In genomic region chr5:172417983-172418630, GRCh38 we compare ENCODE assay signal across 8 cellular contexts. TPM values are rescaled to one million over a fixed set of nuclear protein-coding genes. Genes with fewer than 3 reads are reported as not detected.
DNase-seq lines count a peak whose midpoint lies in the region; ATAC-seq and TF ChIP-seq lines count a peak whose summit lies in the region.

No MANE protein-coding gene starts in this region.

- no peaks in the 10 kb centered on the region for H3K4me1 ChIP-seq in HEK293 (ENCODE audit: control insufficient read depth, insufficient read depth, low read length)
- H3K4me1 ChIP-seq in OCI-LY7 (ENCODE audit: insufficient read depth, low read length, poor library complexity, severe bottlenecking): no peaks in the 10 kb centered on the region

- peaks cover 68% of the 10 kb centered on the region for H3K4me1 Mint-ChIP-seq in MCF 10A (ENCODE audit: insufficient read depth, unreplicated experiment)

- H3K79me2 ChIP-seq in OCI-LY7 (ENCODE audit: insufficient read depth, low read depth, low read length): no peaks in the 10 kb centered on the region

- no peak overlapping the region for H2AFZ ChIP-seq in OCI-LY7 (ENCODE audit: low read length)

- TF ChIP-seq CTCF in HEK293 (tag by site-specific recombination; IDR thresholded peaks at IDR 0.05) (no peak), MCF 10A (IDR thresholded peaks at IDR 0.05; ENCODE audit: unreplicated experiment) (no peak), kidney epithelial cell (IDR thresholded peaks at IDR 0.05; ENCODE audit: insufficient read depth, low read length, poor library complexity, severe bottlenecking) (no peak), OCI-LY7 (conservative IDR thresholded peaks at IDR 0.05; ENCODE audit: low read length) (no peak)

- BruUV-seq in MCF 10A (replicated peaks; lab: Mats Ljungman, UMichigan) (no TSS peak), OCI-LY7 (replicated peaks; lab: Mats Ljungman, UMichigan) (no TSS peak)

- H3K4me2 ChIP-seq in OCI-LY7 (ENCODE audit: low read length): no peak overlapping the region

- no peak for ATAC-seq in GM21526 (IDR thresholded peaks at IDR 0.05; ENCODE audit: low FRiP score, unreplicated experiment)

- intact Hi-C loops in MCF 10A (cut with micrococcal nuclease): loop anchor here (1.0 kb wide), 2 partner anchors 25 to 35 kb away; no protein-coding TSS in a partner anchor
- intact Hi-C loops in OCI-LY7 (cut with micrococcal nuclease; ENCODE audit: unreplicated experiment): no loop called here

- no peak overlapping the region for H3K27ac ChIP-seq in HEK293 (ENCODE audit: extremely low read depth, low read depth, low read length)
- no peak overlapping the region for H3K27ac ChIP-seq in OCI-LY7 (ENCODE audit: low read depth, low read length, poor library complexity, severe bottlenecking)

- no peaks in the 10 kb centered on the region for H3K9me3 Mint-ChIP-seq in MCF 10A (ENCODE audit: unreplicated experiment)

- H3K9me3 ChIP-seq in HEK293 (ENCODE audit: control insufficient read depth, insufficient read depth, low read depth, low read length) (no peaks in the 10 kb centered on the region), OCI-LY7 (ENCODE audit: low read length) (no peaks in the 10 kb centered on the region)

- H3K36me3 ChIP-seq in HEK293 (ENCODE audit: control insufficient read depth in 2 of 2, insufficient read depth in 1 of 2, low read length in 2 of 2): peaks cover 0 to 9% of the 10 kb centered on the region in 2 experiments; a peak in 1 of 3 replicates
- H3K36me3 ChIP-seq in kidney epithelial cell (ENCODE audit: control insufficient read depth, insufficient read depth, low read length): no peaks in the 10 kb centered on the region
- no peaks in the 10 kb centered on the region for H3K36me3 ChIP-seq in OCI-LY7 (ENCODE audit: insufficient read depth, low read length)

- no peaks in the 10 kb centered on the region for H4K20me1 ChIP-seq in OCI-LY7 (ENCODE audit: insufficient read depth, low read length)

- DNase-seq in MCF 10A (ENCODE audit: unreplicated experiment) (peak; percentile 100), kidney epithelial cell (ENCODE audit: low read depth) (peak; percentile 19), smooth muscle cell of the brain vasculature (ENCODE audit: low read depth, low spot score) (peak; percentile 89), OCI-LY7 (ENCODE audit: low spot score) (no peak), DMS153 (lab: John Stamatoyannopoulos, UW) (no peak), NCI-H526 treated with DMSO at 0.1 percent for 48 hours (lab: John Stamatoyannopoulos, UW) (no peak)

- H3K4me3 ChIP-seq in HEK293 (ENCODE audit: low read depth, low read length) (no peak overlapping the region), kidney epithelial cell (ENCODE audit: low read depth, low read length) (no peak overlapping the region), OCI-LY7 (ENCODE audit: low read depth, low read length, poor library complexity, severe bottlenecking) (no peak overlapping the region)

- no peaks in the 10 kb centered on the region for H3K27me3 Mint-ChIP-seq in MCF 10A (ENCODE audit: insufficient read depth, unreplicated experiment)

- no peaks in the 10 kb centered on the region for H3K27me3 ChIP-seq in kidney epithelial cell (ENCODE audit: control insufficient read depth, insufficient read depth, low read length)

- H3K4me3 Mint-ChIP-seq in MCF 10A (ENCODE audit: unreplicated experiment): peak overlapping the region; percentile 73

- CTCF ChIA-PET in HEK293 (lab: Yijun Ruan, JAX): interaction anchor here (4.4 kb wide), 1 partner anchor 33 kb away, joined by 16 read pairs; no protein-coding TSS in a partner anchor
- CTCF ChIA-PET in MCF 10A (lab: Yijun Ruan, JAX): interaction anchor here (0.6 to 8.8 kb wide), 7 partner anchors 19 to 1507 kb away, joined by 3 to 83 read pairs (median 3); no protein-coding TSS in a partner anchor
- CTCF ChIA-PET in OCI-LY7 (lab: Charles Lee; ENCODE audit: unreplicated experiment): no interaction called here

- POLR2A ChIA-PET in HEK293 (lab: Yijun Ruan, JAX): no interaction called here
- POLR2A ChIA-PET in MCF 10A (lab: Yijun Ruan, JAX): interaction anchor here (0.7 to 13.6 kb wide), 20 partner anchors 8 to 1996 kb away, joined by 3 to 305 read pairs (median 6); partner anchors contain the start of genes SH3PXD2B and UBTD2
- POLR2A ChIA-PET in OCI-LY7 (lab: Charles Lee): no interaction called here

- no peaks in the 10 kb centered on the region for H3K9me2 ChIP-seq in OCI-LY7 (ENCODE audit: insufficient read depth, low read length)

- peak overlapping the region; percentile 80 for H3K27ac Mint-ChIP-seq in MCF 10A (ENCODE audit: low read depth, unreplicated experiment)

- peaks cover 44% of the 10 kb centered on the region for H3K36me3 Mint-ChIP-seq in MCF 10A (ENCODE audit: insufficient read depth, unreplicated experiment)

TF ChIP-seq in HEK293, 187 proteins besides CTCF, POLR2A, EP300 and RAD21:
- TF ChIP-seq ZNF211 (tag by site-specific recombination; IDR thresholded peaks at IDR 0.05; ENCODE audit: low read depth): no peak
- peak; percentile 51 for TF ChIP-seq ZIC2 (tag by site-specific recombination; IDR thresholded peaks at IDR 0.05)
- TF ChIP-seq ZNF768 (tag by site-specific recombination; IDR thresholded peaks at IDR 0.05): peak; percentile 83
- TF ChIP-seq ZNF513 (tag by site-specific recombination; IDR thresholded peaks at IDR 0.05): no peak
- TF ChIP-seq ZFP69B (tag by site-specific recombination; IDR thresholded peaks at IDR 0.05): peak; percentile 62
- TF ChIP-seq KLF1 (tag by site-specific recombination; IDR thresholded peaks at IDR 0.05): peak; percentile 45
- TF ChIP-seq ZNF660 (tag by site-specific recombination; IDR thresholded peaks at IDR 0.05): 0 out of 2 replicates have a peak, but pooled peaks have one; percentile 43
- TF ChIP-seq ZNF692 (tag by site-specific recombination; IDR thresholded peaks at IDR 0.05): peak; percentile 83
- TF ChIP-seq PRDM10 (tag by site-specific recombination; IDR thresholded peaks at IDR 0.05): peak; percentile 45

RNA-seq across cellular contexts. Expression of gene SH3PXD2B, which starts 36.2 kb away (rescaled TPM):
- total RNA-seq in MCF 10A (2022) (34.1 and 42.3 TPM in 2 replicates), kidney epithelial cell (57.4 and 62.4 TPM in 2 replicates), OCI-LY7 (2022) (0.10 and 0.11 TPM in 2 replicates)
- total RNA-seq in OCI-LY7 (2014; rRNA removed; shearing (Covaris generic)): not detected in 2 replicates

Comparison
In these comparisons a context has a peak if more than half of its experiments do, and no peak if none do; other contexts are left out.
1. DNase-seq: peak in MCF 10A (single experiment), kidney epithelial cell (single experiment) and smooth muscle cell of the brain vasculature (single experiment); none in OCI-LY7 (single experiment), DMS153 (single experiment) and NCI-H526 treated with DMSO at 0.1 percent for 48 hours (single experiment).
2. RNA of gene SH3PXD2B, which starts 36.2 kb away (total RNA-seq): 57.4 to 62.4 TPM in kidney epithelial cell and 34.1 to 42.3 TPM in MCF 10A; 0.10 to 0.11 TPM in OCI-LY7; every median in the first group is over 10 times any median in the second.